ENCODE assay signal across 8 cellular contexts in the genomic region with DNA sequence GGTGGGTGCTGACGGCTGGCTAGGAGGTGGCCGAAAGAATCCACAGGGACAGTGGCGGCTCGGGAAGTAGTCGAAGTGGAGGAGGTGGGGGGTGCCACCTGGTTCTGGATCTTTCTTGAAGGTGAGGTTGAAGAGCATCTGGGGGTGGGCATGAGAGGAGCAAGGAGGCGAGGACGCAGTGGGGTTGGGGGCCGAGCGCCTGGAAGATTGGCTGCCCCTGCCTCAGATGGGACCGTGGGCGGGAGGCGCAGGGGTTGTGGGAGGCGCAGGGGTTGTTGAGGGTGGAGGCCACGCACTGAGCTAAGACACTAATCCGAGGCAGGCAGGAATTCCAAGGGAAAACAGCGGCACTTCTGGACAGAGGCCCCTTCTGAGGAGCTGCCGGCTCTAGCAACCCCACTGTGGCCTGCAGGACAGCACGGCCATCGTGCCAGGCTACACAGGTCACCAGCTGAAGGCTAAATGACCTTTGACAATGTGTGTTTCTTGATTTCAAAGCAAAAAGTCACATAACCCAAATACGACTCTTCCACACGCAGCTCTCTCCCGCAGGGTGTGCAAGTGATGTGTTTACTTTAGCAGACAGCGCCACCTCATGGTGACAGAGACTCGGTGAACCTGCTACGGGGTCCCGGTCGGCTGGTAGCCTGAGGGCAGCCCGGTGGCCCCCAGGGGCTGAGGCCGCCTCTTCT. TPM values are rescaled to one million over a fixed set of nuclear protein-coding genes. Genes with fewer than 3 reads are reported as not detected.
DNase-seq lines count a peak whose midpoint lies in the region; ATAC-seq and TF ChIP-seq lines count a peak whose summit lies in the region.

No MANE protein-coding gene starts in this region.

- no peaks in the 10 kb centered on the region for H3K9me2 ChIP-seq in hepatocyte (replicated peaks; ENCODE audit: insufficient read depth)

- no peaks in the 10 kb centered on the region for H3K27me3 ChIP-seq in ascending aorta
- H3K27me3 ChIP-seq in hepatocyte, result no peaks in the 10 kb centered on the region

- H3K4me3 ChIP-seq in ascending aorta (no peak overlapping the region), hepatocyte (no peak overlapping the region), skeletal muscle cell (ENCODE audit: low read depth, low read length) (no peak overlapping the region)

- no peak for ATAC-seq in HG03354 (IDR thresholded peaks at IDR 0.05; ENCODE audit: poor library complexity, severe bottlenecking, unreplicated experiment)
- no peak for ATAC-seq in GM18519 (IDR thresholded peaks at IDR 0.05; ENCODE audit: low FRiP score, unreplicated experiment)

- H4K20me1 ChIP-seq in hepatocyte (ENCODE audit: insufficient read depth, poor library complexity, severe bottlenecking), result no peaks in the 10 kb centered on the region

- H3K4me2 ChIP-seq in hepatocyte, result peak overlapping the region; percentile 68

- peak overlapping the region; percentile 23 for H2AFZ ChIP-seq in hepatocyte

- TF ChIP-seq CTCF in ascending aorta (IDR thresholded peaks at IDR 0.05) (peak; percentile 53 to 66 (median 58)), hepatocyte (IDR thresholded peaks at IDR 0.05; ENCODE audit: poor library complexity) (peak; percentile 86)

- DNase-seq in ELR (ENCODE audit: low read depth), result peak; percentile 78
- DNase-seq in NCI-H146 (lab: John Stamatoyannopoulos, UW), result peak; percentile 86
- DNase-seq in T-helper 2 cell, result peak; percentile 32 to 83 (median 58)
- peak in 1 of 2 donors; percentile 78 for DNase-seq in ascending aorta (ENCODE audit: low spot score in 2 of 2)
- peak; percentile 92 for DNase-seq in hepatocyte (ENCODE audit: low spot score)
- peak; percentile 36 for DNase-seq in skeletal muscle cell (ENCODE audit: low read depth)

- H3K4me1 ChIP-seq in ascending aorta, result peaks cover 0 to 5% of the 10 kb centered on the region in 2 donors
- no peaks in the 10 kb centered on the region for H3K4me1 ChIP-seq in hepatocyte (ENCODE audit: insufficient read depth)

- H3K27ac ChIP-seq in ascending aorta (peak overlapping the region; percentile 46 to 51), hepatocyte (no peak overlapping the region)

- intact Hi-C loops in ascending aorta (cut with DNase I), result loop anchor here (2.0 to 10.0 kb wide), 2 partner anchors 35 to 217 kb away; a partner anchor contains a TSS

- WGBS in hepatocyte (ENCODE audit: low lambda C conversion rate, missing lambda C conversion rate), result 48% methylated on average over 29 of the region's 29 CpGs

- H3K9me3 ChIP-seq in ascending aorta, result no peaks in the 10 kb centered on the region
- H3K9me3 ChIP-seq in hepatocyte (ENCODE audit: low read depth), result no peaks in the 10 kb centered on the region

- H3K36me3 ChIP-seq in ascending aorta (peaks cover 0 to 27% of the 10 kb centered on the region in 2 donors), hepatocyte (replicated peaks; ENCODE audit: insufficient read depth, low read depth) (no peaks in the 10 kb centered on the region)

- H3K79me2 ChIP-seq in hepatocyte, result no peaks in the 10 kb centered on the region

RNA-seq across cellular contexts. Expression of a gene that starts 44.1 kb away (rescaled TPM):
- 48.0 TPM for total RNA-seq in ascending aorta
- 51.0 and 78.1 TPM in 2 replicates for total RNA-seq in hepatocyte
- polyA plus RNA-seq in hepatocyte, result 10.4 and 16.4 TPM in 2 replicates
